1 cellular context compared by ENCODE assay signal in genomic region chr22:26418620-26419019, GRCh38.
TF ChIP-seq lines count a peak whose summit lies in the region.

No MANE protein-coding gene starts in this region.

TF ChIP-seq in SK-N-SH treated with all-trans-retinoic acid at 6 μM for 48 hours, 23 proteins besides CTCF, POLR2A, EP300 and RAD21 (continued from another document):
- no peak for TF ChIP-seq POU6F1 (CRISPR knock-in tag; IDR thresholded peaks at IDR 0.05; ENCODE audit: borderline replicate concordance, low read depth)
- TF ChIP-seq ESRRG (CRISPR knock-in tag; IDR thresholded peaks at IDR 0.05), result no peak
- no peak for TF ChIP-seq ZC3H10 (CRISPR knock-in tag; IDR thresholded peaks at IDR 0.05)
- no peak for TF ChIP-seq TCF4 (CRISPR knock-in tag; IDR thresholded peaks at IDR 0.05; ENCODE audit: borderline replicate concordance)
- no peak for TF ChIP-seq SNAI2 (CRISPR knock-in tag; IDR thresholded peaks at IDR 0.05)
- TF ChIP-seq CREB5 (CRISPR knock-in tag; IDR thresholded peaks at IDR 0.05; ENCODE audit: low read depth), result no peak
- TF ChIP-seq PPARA (CRISPR knock-in tag; IDR thresholded peaks at IDR 0.05; ENCODE audit: borderline replicate concordance), result no peak
- no peak for TF ChIP-seq OSR1 (CRISPR knock-in tag; IDR thresholded peaks at IDR 0.05)
- TF ChIP-seq CSRNP3 (CRISPR knock-in tag; IDR thresholded peaks at IDR 0.05), result no peak
- TF ChIP-seq ZNF8 (CRISPR knock-in tag; IDR thresholded peaks at IDR 0.05), result no peak
- TF ChIP-seq ZNF70 (CRISPR knock-in tag; IDR thresholded peaks at IDR 0.05), result no peak
